ENCODE assay signal across 18 cellular contexts in genomic region chr12:101186291-101186690, GRCh38. TPM values are rescaled to one million over a fixed set of nuclear protein-coding genes. Genes with fewer than 3 reads are reported as not detected.
DNase-seq lines count a peak whose midpoint lies in the region; ATAC-seq and TF ChIP-seq lines count a peak whose summit lies in the region.
"Had no signal": no experiment of that assay in that cellular context is flagged by ENCODE, and none has a peak within 500 bp of the region (broad histone marks: within the 10 kb centered on the region; RNA-seq: fewer than 3 reads in every experiment).

No MANE protein-coding gene starts in this region.

- intact Hi-C loops in testis (cut with DNase I; ENCODE audit: low total_unique reads): no loop called here

- H3K27me3 ChIP-seq in HAP-1 (ENCODE audit: low read depth) (no peaks in the 10 kb centered on the region), testis (no peaks in the 10 kb centered on the region)

- H3K9me3 ChIP-seq in HAP-1: no peaks in the 10 kb centered on the region
- no peaks in the 10 kb centered on the region for H3K9me3 ChIP-seq in testis
- H3K9me3 ChIP-seq: Caco-2 had no signal

- no peak overlapping the region for H3K27ac ChIP-seq in testis
- H3K27ac ChIP-seq: KMS-11 had no signal

- TF ChIP-seq POLR2A in NB4 (IDR thresholded peaks at IDR 0.05; ENCODE audit: extremely low read depth, insufficient read length): no peak
- TF ChIP-seq POLR2A in testis (IDR thresholded peaks at IDR 0.05): no peak

- in situ Hi-C loops in HAP-1 (cut with MboI; ENCODE audit: low sequenced_read_pairs): no loop called here

- WGBS in testis, 2 donors: 54 to 67% methylated on average over 2 of the region's 2 CpGs

- no peak for TF ChIP-seq CTCF in NB4 (IDR thresholded peaks at IDR 0.05; ENCODE audit: low read depth, low read length)
- TF ChIP-seq CTCF in testis (IDR thresholded peaks at IDR 0.05): no peak

- no peaks in the 10 kb centered on the region for H3K36me3 ChIP-seq in HAP-1 (replicated peaks)
- no peaks in the 10 kb centered on the region for H3K36me3 ChIP-seq in testis (ENCODE audit: low read depth, missing control alignments)

- H3K4me3 ChIP-seq in HAP-1: no peak overlapping the region
- H3K4me3 ChIP-seq in NB4 (ENCODE audit: low read depth, low read length): no peak overlapping the region
- H3K4me3 ChIP-seq in testis: no peak overlapping the region

- peaks cover 17% of the 10 kb centered on the region for H3K4me1 ChIP-seq in HAP-1
- H3K4me1 ChIP-seq in testis: no peaks in the 10 kb centered on the region
- H3K4me1 ChIP-seq: Caco-2 had no signal

- ATAC-seq in esophagus mucosa: no peak

- peak; percentile 14 to 63 for DNase-seq in HAP-1 (ENCODE audit: low spot score in 2 of 2)
- peak; percentile 80 for DNase-seq in NB4 (ENCODE audit: low read depth)
- DNase-seq in SKM-1 treated with dmso at 0.1 percent for 144 hours (lab: John Stamatoyannopoulos, UW; ENCODE audit: unreplicated experiment): peak; percentile 35
- DNase-seq in medulla oblongata (ENCODE audit: extremely low spot score): peak; percentile 40
- DNase-seq in superior temporal gyrus (ENCODE audit: extremely low spot score): no peak
- no peak for DNase-seq in testis
- no peak for DNase-seq in activated CD4-positive, CD25-positive, alpha-beta regulatory T cell (lab: John Stamatoyannopoulos, UW)
- DNase-seq: Caco-2; CD4-positive, CD25-positive, alpha-beta regulatory T cell; EL; GOT3; NCI-H1436; NCI-H2029; NCI-H510A; NCI-H774; SHP77 treated with DMSO at 0.1 percent for 48 hours had no signal

RNA-seq across cellular contexts. Expression of gene SLC5A8, which starts 23.7 kb away (rescaled TPM):
- total RNA-seq in esophagus mucosa: not detected
- total RNA-seq in testis: under 1 TPM; 0.31 to 0.71 TPM
- polyA plus RNA-seq in testis (ENCODE audit: insufficient read depth, low read depth, low replicate concordance): 0.40 TPM
- total RNA-seq: Caco-2; CD4-positive, CD25-positive, alpha-beta regulatory T cell had no signal
- polyA plus RNA-seq: CD4-positive, CD25-positive, alpha-beta regulatory T cell had no signal

Comparison
In these comparisons a context has a peak if more than half of its experiments do, and no peak if none do; other contexts are left out.
1. DNase-seq: peak in HAP-1 (2 of 2), NB4 (single experiment), SKM-1 treated with dmso at 0.1 percent for 144 hours (single experiment) and medulla oblongata (single experiment); none in superior temporal gyrus (single experiment), testis (single experiment) and activated CD4-positive, CD25-positive, alpha-beta regulatory T cell (0 of 4).